9 cellular contexts compared by ENCODE assay signal in the genomic region with DNA sequence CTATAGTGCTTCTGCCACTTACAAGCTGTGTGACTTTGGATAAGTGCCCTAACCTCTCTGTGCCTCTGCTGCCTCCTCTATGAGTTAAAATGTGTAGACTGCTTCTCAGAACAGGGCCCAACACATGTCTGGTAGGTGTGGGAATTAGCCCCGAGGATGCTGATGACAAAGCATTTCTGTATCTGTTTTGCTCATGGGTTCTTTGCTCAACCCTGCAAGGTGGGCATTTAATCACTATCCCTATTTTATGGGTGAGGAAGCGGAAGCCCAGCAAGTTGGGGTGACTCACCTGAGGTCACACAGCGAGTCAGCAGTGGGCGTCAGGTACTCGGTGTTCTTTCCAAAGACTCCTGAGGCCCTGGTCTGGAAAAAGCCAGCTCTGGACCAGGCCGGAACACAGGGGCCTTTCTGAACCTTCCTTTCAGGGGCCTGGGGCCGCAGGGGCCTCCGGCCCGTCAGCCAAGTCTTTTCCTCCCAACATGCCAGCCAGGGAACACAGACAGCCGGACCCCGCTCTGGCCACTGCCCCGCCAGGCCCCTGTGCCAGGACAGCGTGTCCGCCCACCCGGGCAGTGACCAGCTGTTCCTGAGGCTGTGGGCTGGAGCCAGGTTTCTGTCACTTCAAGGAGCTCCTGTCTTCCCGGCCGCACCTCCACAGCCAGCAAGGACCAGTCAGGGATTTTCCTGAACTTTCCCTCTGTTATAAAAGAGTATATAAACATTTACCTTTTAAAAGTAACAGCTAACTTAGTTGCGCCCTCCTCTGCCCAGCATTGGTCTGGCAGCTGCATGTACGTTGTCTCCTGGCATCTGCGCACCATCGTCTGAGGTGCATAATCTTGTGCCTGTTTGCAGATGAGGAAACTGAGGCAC.
DNase-seq lines count a peak whose midpoint lies in the region; FAIRE-seq and TF ChIP-seq lines count a peak whose summit lies in the region.
"Had no signal": no experiment of that assay in that cellular context is flagged by ENCODE, and none has a peak within 500 bp of the region (broad histone marks: within the 10 kb centered on the region; RNA-seq: fewer than 3 reads in every experiment).

No MANE protein-coding gene starts in this region.

- H3K36me3 Mint-ChIP-seq in Caco-2 (ENCODE audit: insufficient read depth, unreplicated experiment): peaks cover 5% of the 10 kb centered on the region

- no peak for FAIRE-seq in GM12892 (lab: Jason Lieb, UNC)

- 42% methylated on average over 17 of the region's 21 CpGs for WGBS in suprapubic skin

- peaks cover under 1% of the 10 kb centered on the region for H3K4me1 Mint-ChIP-seq in Caco-2 (ENCODE audit: low read depth, unreplicated experiment)

- H3K4me3 ChIP-seq in astrocyte of the cerebellum (ENCODE audit: low read depth, low read length) (no peak overlapping the region), suprapubic skin (no peak overlapping the region), Caco-2 (ENCODE audit: low read depth, low read length) (no peak overlapping the region)

- no peaks in the 10 kb centered on the region for H3K27me3 Mint-ChIP-seq in Caco-2 (ENCODE audit: insufficient read depth, unreplicated experiment)

- TF ChIP-seq EP300 in Ishikawa (IDR thresholded peaks at IDR 0.05; ENCODE audit: borderline replicate concordance): no peak
- TF ChIP-seq EP300 in suprapubic skin (IDR thresholded peaks at IDR 0.05): no peak

- no peak overlapping the region for H3K4me3 Mint-ChIP-seq in Caco-2 (ENCODE audit: unreplicated experiment)

- H3K36me3 ChIP-seq in suprapubic skin (no peaks in the 10 kb centered on the region), Caco-2 (ENCODE audit: control insufficient read depth, insufficient read depth, low read length) (peaks cover 1% of the 10 kb centered on the region; the same call in 1 of the 2 replicates)

- H3K4me1 ChIP-seq in suprapubic skin: peaks cover 26% of the 10 kb centered on the region
- H3K4me1 ChIP-seq in Caco-2: no peaks in the 10 kb centered on the region

- POLR2A ChIA-PET in Caco-2 (lab: Charles Lee): interaction anchor here (0.6 kb wide), 1 partner anchor 61 kb away, joined by 5 read pairs; no protein-coding TSS in a partner anchor

- no TSS peak for BruUV-seq in Caco-2 (replicated peaks; lab: Mats Ljungman, UMichigan)

- no peaks in the 10 kb centered on the region for H3K9me3 ChIP-seq in suprapubic skin
- H3K9me3 ChIP-seq in Caco-2: no peaks in the 10 kb centered on the region

- in situ Hi-C loops in astrocyte of the cerebellum (cut with HindIII; ENCODE audit: low sequenced_read_pairs): no loop called here

- H3K27ac Mint-ChIP-seq in Caco-2 (ENCODE audit: unreplicated experiment): no peak overlapping the region

- DNase-seq in astrocyte of the cerebellum (ENCODE audit: low read depth): no peak
- DNase-seq in islet precursor cell: peak; percentile 76
- no peak for DNase-seq in suprapubic skin (ENCODE audit: low spot score in 2 of 2)
- no peak for DNase-seq in NCI-H2171 treated with DMSO at 0.1 percent for 48 hours (lab: John Stamatoyannopoulos, UW)
- no peak for DNase-seq in GM12892 (ENCODE audit: insufficient read length)
- DNase-seq in Caco-2: no peak
- DNase-seq: mesendoderm, NCI-H2081 had no signal

- TF ChIP-seq RAD21 in Ishikawa (IDR thresholded peaks at IDR 0.05; ENCODE audit: low read depth): peak; percentile 30; the same call in 1 of the 2 replicates

- no peak for TF ChIP-seq POLR2A in suprapubic skin (IDR thresholded peaks at IDR 0.05)
- no peak for TF ChIP-seq POLR2A in GM12892 (IDR thresholded peaks at IDR 0.05; ENCODE audit: low read depth, low read length)

- no peaks in the 10 kb centered on the region for H3K9me3 Mint-ChIP-seq in Caco-2 (ENCODE audit: unreplicated experiment)

- H3K27me3 ChIP-seq in suprapubic skin (no peaks in the 10 kb centered on the region), Caco-2 (replicated peaks; ENCODE audit: control insufficient read depth, insufficient read depth, low read length) (no peaks in the 10 kb centered on the region)

- H3K27ac ChIP-seq in suprapubic skin: peak overlapping the region; percentile 78

- TF ChIP-seq CTCF in astrocyte of the cerebellum (IDR thresholded peaks at IDR 0.05; ENCODE audit: low read depth, low read length, missing control alignments): peak; percentile 50
- peak in 1 of 2 donors; percentile 38 for TF ChIP-seq CTCF in suprapubic skin (IDR thresholded peaks at IDR 0.05)
- peak in 1 of 2 experiments; percentile 30 for TF ChIP-seq CTCF in Caco-2 (IDR thresholded peaks at IDR 0.05; ENCODE audit: insufficient read depth in 1 of 2, low read depth in 1 of 2, low read length in 1 of 2, severe bottlenecking in 1 of 2, unreplicated experiment in 1 of 2)

- intact Hi-C loops in Caco-2 (cut with micrococcal nuclease; ENCODE audit: unreplicated experiment): no loop called here

- CTCF ChIA-PET in Caco-2 (lab: Charles Lee): interaction anchor here (0.7 kb wide), 1 partner anchor 145 kb away, joined by 3 read pairs; no protein-coding TSS in a partner anchor

TF ChIP-seq in Ishikawa, 13 proteins besides CTCF, POLR2A, EP300 and RAD21:
- TF ChIP-seq TEAD4 (IDR thresholded peaks at IDR 0.05): no peak
- TF ChIP-seq FOXM1 (IDR thresholded peaks at IDR 0.05; ENCODE audit: borderline replicate concordance, low read depth): no peak
- TF ChIP-seq EGR1 (IDR thresholded peaks at IDR 0.05): no peak
- TF ChIP-seq TAF1 (IDR thresholded peaks at IDR 0.05; ENCODE audit: low read depth): no peak
- TF ChIP-seq YY1 (IDR thresholded peaks at IDR 0.05; ENCODE audit: low read depth): no peak
- TF ChIP-seq TCF12 (IDR thresholded peaks at IDR 0.05; ENCODE audit: low read depth): no peak
- no peak for TF ChIP-seq NFIC (IDR thresholded peaks at IDR 0.05)
- TF ChIP-seq, protein P1, sequence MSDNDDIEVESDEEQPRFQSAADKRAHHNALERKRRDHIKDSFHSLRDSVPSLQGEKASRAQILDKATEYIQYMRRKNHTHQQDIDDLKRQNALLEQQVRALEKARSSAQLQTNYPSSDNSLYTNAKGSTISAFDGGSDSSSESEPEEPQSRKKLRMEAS (IDR thresholded peaks at IDR 0.05): no peak
- TF ChIP-seq CREB1 (IDR thresholded peaks at IDR 0.05; ENCODE audit: low read depth): no peak
- TF ChIP-seq, protein P2, sequence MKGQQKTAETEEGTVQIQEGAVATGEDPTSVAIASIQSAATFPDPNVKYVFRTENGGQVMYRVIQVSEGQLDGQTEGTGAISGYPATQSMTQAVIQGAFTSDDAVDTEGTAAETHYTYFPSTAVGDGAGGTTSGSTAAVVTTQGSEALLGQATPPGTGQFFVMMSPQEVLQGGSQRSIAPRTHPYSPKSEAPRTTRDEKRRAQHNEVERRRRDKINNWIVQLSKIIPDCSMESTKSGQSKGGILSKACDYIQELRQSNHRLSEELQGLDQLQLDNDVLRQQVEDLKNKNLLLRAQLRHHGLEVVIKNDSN (IDR thresholded peaks at IDR 0.05): no peak
- no peak for TF ChIP-seq CEBPB (IDR thresholded peaks at IDR 0.05)
- TF ChIP-seq, protein P3, sequence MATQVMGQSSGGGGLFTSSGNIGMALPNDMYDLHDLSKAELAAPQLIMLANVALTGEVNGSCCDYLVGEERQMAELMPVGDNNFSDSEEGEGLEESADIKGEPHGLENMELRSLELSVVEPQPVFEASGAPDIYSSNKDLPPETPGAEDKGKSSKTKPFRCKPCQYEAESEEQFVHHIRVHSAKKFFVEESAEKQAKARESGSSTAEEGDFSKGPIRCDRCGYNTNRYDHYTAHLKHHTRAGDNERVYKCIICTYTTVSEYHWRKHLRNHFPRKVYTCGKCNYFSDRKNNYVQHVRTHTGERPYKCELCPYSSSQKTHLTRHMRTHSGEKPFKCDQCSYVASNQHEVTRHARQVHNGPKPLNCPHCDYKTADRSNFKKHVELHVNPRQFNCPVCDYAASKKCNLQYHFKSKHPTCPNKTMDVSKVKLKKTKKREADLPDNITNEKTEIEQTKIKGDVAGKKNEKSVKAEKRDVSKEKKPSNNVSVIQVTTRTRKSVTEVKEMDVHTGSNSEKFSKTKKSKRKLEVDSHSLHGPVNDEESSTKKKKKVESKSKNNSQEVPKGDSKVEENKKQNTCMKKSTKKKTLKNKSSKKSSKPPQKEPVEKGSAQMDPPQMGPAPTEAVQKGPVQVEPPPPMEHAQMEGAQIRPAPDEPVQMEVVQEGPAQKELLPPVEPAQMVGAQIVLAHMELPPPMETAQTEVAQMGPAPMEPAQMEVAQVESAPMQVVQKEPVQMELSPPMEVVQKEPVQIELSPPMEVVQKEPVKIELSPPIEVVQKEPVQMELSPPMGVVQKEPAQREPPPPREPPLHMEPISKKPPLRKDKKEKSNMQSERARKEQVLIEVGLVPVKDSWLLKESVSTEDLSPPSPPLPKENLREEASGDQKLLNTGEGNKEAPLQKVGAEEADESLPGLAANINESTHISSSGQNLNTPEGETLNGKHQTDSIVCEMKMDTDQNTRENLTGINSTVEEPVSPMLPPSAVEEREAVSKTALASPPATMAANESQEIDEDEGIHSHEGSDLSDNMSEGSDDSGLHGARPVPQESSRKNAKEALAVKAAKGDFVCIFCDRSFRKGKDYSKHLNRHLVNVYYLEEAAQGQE (IDR thresholded peaks at IDR 0.05; ENCODE audit: low read depth): no peak
- TF ChIP-seq ZBTB7A (IDR thresholded peaks at IDR 0.05; ENCODE audit: low read depth): no peak
